In genomic region chr17:21098934-21099687, GRCh38 we compare ENCODE assay signal across 8 cellular contexts. TPM values are rescaled to one million over a fixed set of nuclear protein-coding genes. Genes with fewer than 3 reads are reported as not detected.
DNase-seq lines count a peak whose midpoint lies in the region; ATAC-seq and TF ChIP-seq lines count a peak whose summit lies in the region.

No MANE protein-coding gene starts in this region.

- H2BK15ac ChIP-seq in mesenchymal stem cell (ENCODE audit: low read depth, poor library complexity, severe bottlenecking), result no peak overlapping the region

- H3K27me3 ChIP-seq in CD4-positive, alpha-beta T cell (ENCODE audit: control insufficient read depth, insufficient read depth, low read length), result no peaks in the 10 kb centered on the region
- no peaks in the 10 kb centered on the region for H3K27me3 ChIP-seq in mesenchymal stem cell (ENCODE audit: control insufficient read depth in 1 of 2, insufficient read depth in 1 of 2, low read length in 2 of 2)

- H3K4me2 ChIP-seq in mesenchymal stem cell (ENCODE audit: low read length, poor library complexity, severe bottlenecking), result peak overlapping the region; percentile 85

- TF ChIP-seq CTCF in CD4-positive, alpha-beta T cell (IDR thresholded peaks at IDR 0.05), result no peak

- H3K9me3 ChIP-seq in CD4-positive, alpha-beta T cell (ENCODE audit: control insufficient read depth, low read length), result no peaks in the 10 kb centered on the region
- no peaks in the 10 kb centered on the region for H3K9me3 ChIP-seq in mesenchymal stem cell (ENCODE audit: control insufficient read depth, low read length)

- no peak overlapping the region for H3K14ac ChIP-seq in mesenchymal stem cell (ENCODE audit: low read length in 2 of 2)

- no peak overlapping the region for H2BK12ac ChIP-seq in mesenchymal stem cell (ENCODE audit: low read length in 2 of 2)

- H4K8ac ChIP-seq in mesenchymal stem cell (ENCODE audit: low read length), result no peak overlapping the region

- H2AFZ ChIP-seq in mesenchymal stem cell (ENCODE audit: low read depth, low read length), result peak overlapping the region; percentile 67

- no peaks in the 10 kb centered on the region for H3K27me3 Mint-ChIP-seq in CD4-positive, alpha-beta T cell

- ATAC-seq in CD4-positive, alpha-beta T cell (ENCODE audit: poor library complexity), result peak; percentile 97
- ATAC-seq in GM19397 (IDR thresholded peaks at IDR 0.05; ENCODE audit: unreplicated experiment) (peak; percentile 93), HG03558 (IDR thresholded peaks at IDR 0.05; ENCODE audit: extremely low read depth, unreplicated experiment) (peak; percentile 81)

- H3K18ac ChIP-seq in mesenchymal stem cell (ENCODE audit: low read depth in 1 of 2, low read length in 2 of 2), result no peak overlapping the region

- H3K36me3 Mint-ChIP-seq in CD4-positive, alpha-beta T cell (ENCODE audit: low read depth), result no peaks in the 10 kb centered on the region

- no peak overlapping the region for H2BK5ac ChIP-seq in mesenchymal stem cell (ENCODE audit: low read depth, low read length, poor library complexity, severe bottlenecking)

- POLR2A ChIA-PET in CD4-positive, alpha-beta T cell (lab: Charles Lee), result interaction anchor here (1.3 to 2.0 kb wide), 2 partner anchors 56 to 64 kb away, joined by 4 to 23 read pairs; partner anchors contain the start of gene USP22

- peak overlapping the region; percentile 39 to 91 for H3K4me3 ChIP-seq in mesenchymal stem cell (ENCODE audit: insufficient read depth in 1 of 2, low read depth in 1 of 2, low read length in 2 of 2)

- no peak overlapping the region for H2AK5ac ChIP-seq in mesenchymal stem cell (ENCODE audit: low read length, severe bottlenecking)

- intact Hi-C loops in CD4-positive, alpha-beta T cell (cut with DNase I, micrococcal nuclease), result loop anchor here (1.0 to 2.0 kb wide), 3 partner anchors 54 to 79 kb away; partner anchors contain the start of gene USP22 (in 1 of the 2)

- peaks cover 12% of the 10 kb centered on the region for H3K4me1 Mint-ChIP-seq in CD4-positive, alpha-beta T cell (ENCODE audit: low read depth)

- H3K4ac ChIP-seq in mesenchymal stem cell (ENCODE audit: low read depth in 1 of 2, low read length in 2 of 2), result no peak overlapping the region

- no peak overlapping the region for H3K27ac Mint-ChIP-seq in CD4-positive, alpha-beta T cell

- H3K9me3 Mint-ChIP-seq in CD4-positive, alpha-beta T cell, result no peaks in the 10 kb centered on the region

- H3K23ac ChIP-seq in mesenchymal stem cell (ENCODE audit: low read length in 2 of 2), result no peak overlapping the region

- peak overlapping the region; percentile 73 for H3K9ac ChIP-seq in mesenchymal stem cell (ENCODE audit: low read length)

- DNase-seq in CD4-positive, alpha-beta T cell, result peak; percentile 32 to 57 (median 38)
- peak; percentile 83 for DNase-seq in NCI-H526 treated with DMSO at 0.1 percent for 48 hours (lab: John Stamatoyannopoulos, UW)
- DNase-seq in activated CD4-positive, alpha-beta T cell treated with anti-CD3 and anti-CD28 coated beads, Interleukin-2, amount 50 U/mL, for 48 hours, result peak; percentile 76 to 81
- DNase-seq in effector CD8-positive, alpha-beta T cell (lab: John Stamatoyannopoulos, UW), result peak; percentile 47
- DNase-seq in mesenchymal stem cell, result peak; percentile 73
- DNase-seq in stimulated activated CD8-positive, alpha-beta memory T cell treated with anti-CD3 and anti-CD28 coated beads, Interleukin-15, amount 100 ng/mL, for 1 hour (ENCODE audit: low read depth), result peak; percentile 16

- CTCF ChIA-PET in CD4-positive, alpha-beta T cell (lab: Charles Lee), result interaction anchor here (0.9 to 2.1 kb wide), 5 partner anchors 20 to 414 kb away, joined by 4 to 21 read pairs (median 5); partner anchors contain the start of gene USP22

- H3K36me3 ChIP-seq in mesenchymal stem cell (ENCODE audit: control insufficient read depth in 1 of 2, insufficient read depth in 2 of 2, low read depth in 1 of 2, low read length in 2 of 2), result no peaks in the 10 kb centered on the region

- WGBS in mesenchymal stem cell, result 1% methylated on average over 23 of the region's 29 CpGs

- H3K27ac ChIP-seq in CD4-positive, alpha-beta T cell (ENCODE audit: low read depth, low read length), result no peak overlapping the region
- no peak overlapping the region for H3K27ac ChIP-seq in mesenchymal stem cell (ENCODE audit: low read length, poor library complexity, severe bottlenecking)

- no peak overlapping the region for H2BK120ac ChIP-seq in mesenchymal stem cell (ENCODE audit: low read depth, low read length)

- peaks cover 2% of the 10 kb centered on the region for H3K4me1 ChIP-seq in mesenchymal stem cell (ENCODE audit: control insufficient read depth, insufficient read depth, low read depth, low read length)

- no peak overlapping the region for H4K91ac ChIP-seq in mesenchymal stem cell (ENCODE audit: low read length)

- H3K4me3 Mint-ChIP-seq in CD4-positive, alpha-beta T cell, result peak overlapping the region; percentile 85

- H3K79me1 ChIP-seq in mesenchymal stem cell (replicated peaks; ENCODE audit: low read length, poor library complexity, severe bottlenecking), result no peaks in the 10 kb centered on the region

RNA-seq across cellular contexts. Expression of gene DHRS7B, which starts 27.7 kb away (rescaled TPM):
- 1 to 10 TPM; 4.9 to 5.2 TPM for total RNA-seq in CD4-positive, alpha-beta T cell
- polyA plus RNA-seq in mesenchymal stem cell (2013, experiment 1 of 2), result 16.8 TPM
- polyA plus RNA-seq in mesenchymal stem cell (2013, experiment 2 of 2), result 18.0 TPM

RNA-seq across cellular contexts. Expression of gene USP22, which starts 56.3 kb away (rescaled TPM):
- 100 to 1,000 TPM; 194 to 217 TPM for total RNA-seq in CD4-positive, alpha-beta T cell
- 105 TPM for polyA plus RNA-seq in mesenchymal stem cell (2013, experiment 1 of 2)
- polyA plus RNA-seq in mesenchymal stem cell (2013, experiment 2 of 2), result 108 TPM

Comparison
In these comparisons a context has a peak if more than half of its experiments do, and no peak if none do; other contexts are left out.
1. DNase-seq: peak in every context shown above with its lines; median percentile 83 in NCI-H526 treated with DMSO at 0.1 percent for 48 hours; 78 in activated CD4-positive, alpha-beta T cell treated with anti-CD3 and anti-CD28 coated beads, Interleukin-2, amount 50 U/mL, for 48 hours; 73 in mesenchymal stem cell; 47 in effector CD8-positive, alpha-beta T cell; 38 in CD4-positive, alpha-beta T cell; 16 in stimulated activated CD8-positive, alpha-beta memory T cell treated with anti-CD3 and anti-CD28 coated beads, Interleukin-15, amount 100 ng/mL, for 1 hour.